ENCODE assay signal across 29 cellular contexts in genomic region chr3:143263844-143264243, GRCh38.
DNase-seq lines count a peak whose midpoint lies in the region; ATAC-seq, FAIRE-seq and TF ChIP-seq lines count a peak whose summit lies in the region.
"Had no signal": no experiment of that assay in that cellular context is flagged by ENCODE, and none has a peak within 500 bp of the region (broad histone marks: within the 10 kb centered on the region; RNA-seq: fewer than 3 reads in every experiment).

No MANE protein-coding gene starts in this region.

- FAIRE-seq in bronchial epithelial cell (lab: Jason Lieb, UNC): no peak
- FAIRE-seq: HTR-8/SVneo, K562 had no signal

- TF ChIP-seq CTCF in GM12865 (IDR thresholded peaks at IDR 0.05; ENCODE audit: insufficient read depth, low read depth, low read length, missing control alignments): no peak
- TF ChIP-seq CTCF in bronchial epithelial cell (IDR thresholded peaks at IDR 0.05; ENCODE audit: insufficient read depth, low read length, severe bottlenecking): no peak
- no peak for TF ChIP-seq CTCF in psoas muscle (IDR thresholded peaks at IDR 0.05)
- TF ChIP-seq CTCF in BE2C (IDR thresholded peaks at IDR 0.05; ENCODE audit: low read depth, low read length): no peak

- H3K4me1 ChIP-seq in psoas muscle (no peaks in the 10 kb centered on the region), BE2C (no peaks in the 10 kb centered on the region)
- H3K4me1 ChIP-seq: heart right ventricle, lower lobe of right lung, testis had no signal

- DNase-seq in GM12865 (ENCODE audit: low read depth): peak; percentile 19
- peak; percentile 47 for DNase-seq in bronchial epithelial cell (ENCODE audit: low read depth)
- no peak for DNase-seq in psoas muscle
- no peak for DNase-seq in DMS53 (lab: John Stamatoyannopoulos, UW)
- DNase-seq in BE2C: no peak
- DNase-seq: activated CD4-positive, alpha-beta T cell treated with anti-CD3 and anti-CD28 coated beads, Interleukin-2, amount 50 U/mL, for 48 hours; activated CD8-positive, alpha-beta memory T cell treated with anti-CD3 and anti-CD28 coated beads, Interleukin-2, amount 50 U/mL, for 4 hours; aorta; caudate nucleus; CD4-positive, alpha-beta T cell; cortex of kidney; effector memory CD8-positive, alpha-beta T cell; foreskin fibroblast; GM23248; heart right ventricle; HFFc6; lower lobe of right lung; NCI-H146; NCI-H526; SHP77 treated with DMSO at 0.1 percent for 48 hours; stimulated activated naive CD8-positive, alpha-beta T cell treated with anti-CD3 and anti-CD28 coated beads, Interleukin-15, Interleukin-2, amounts not matched to agents 100 U/mL and 50 U/mL, for 24 hours; testis had no signal

- H3K4me3 ChIP-seq in GM12865 (ENCODE audit: low read depth, low read length) (no peak overlapping the region), bronchial epithelial cell (ENCODE audit: low read depth, low read length) (no peak overlapping the region), psoas muscle (no peak overlapping the region), BE2C (ENCODE audit: low read depth, low read length) (no peak overlapping the region)
- H3K4me3 ChIP-seq: GM23248, heart right ventricle, K562, lower lobe of right lung, testis had no signal

- H3K27ac ChIP-seq in psoas muscle: no peak overlapping the region
- H3K27ac ChIP-seq: GM23248, heart right ventricle, lower lobe of right lung, testis had no signal

- 63 to 64% (median 63%) methylated on average over 3 of the region's 3 CpGs for WGBS in psoas muscle, 3 donors

- no peaks in the 10 kb centered on the region for H3K27me3 ChIP-seq in bronchial epithelial cell (ENCODE audit: control insufficient read depth, insufficient read depth, low read length)
- H3K27me3 ChIP-seq in psoas muscle (ENCODE audit: insufficient read depth in 3 of 3, low read length in 2 of 3): no peaks in the 10 kb centered on the region
- H3K27me3 ChIP-seq in BE2C: no peaks in the 10 kb centered on the region
- H3K27me3 ChIP-seq: heart right ventricle, testis had no signal

- ATAC-seq in GM18868 (IDR thresholded peaks at IDR 0.05; ENCODE audit: unreplicated experiment): peak; percentile 52
- ATAC-seq in HG03378 (IDR thresholded peaks at IDR 0.05; ENCODE audit: unreplicated experiment): peak; percentile 74
- no peak for ATAC-seq in psoas muscle
- ATAC-seq: activated naive CD4-positive, alpha-beta T cell treated with anti-CD3 and anti-CD28 coated beads, Interleukin-2, amount 50 U/mL, for 72 hours; effector memory CD8-positive, alpha-beta T cell; heart right ventricle; K562; lower lobe of right lung; Panc1; stimulated activated naive CD8-positive, alpha-beta T cell treated with anti-CD3 and anti-CD28 coated beads, Interleukin-15, Interleukin-2, amounts not matched to agents 100 U/mL and 50 U/mL, for 24 hours; WTC11 had no signal

- no peaks in the 10 kb centered on the region for H3K36me3 ChIP-seq in bronchial epithelial cell (ENCODE audit: control insufficient read depth, insufficient read depth, low read length)
- no peaks in the 10 kb centered on the region for H3K36me3 ChIP-seq in psoas muscle (ENCODE audit: insufficient read depth in 1 of 2, low read depth in 1 of 2)
- no peaks in the 10 kb centered on the region for H3K36me3 ChIP-seq in BE2C
- H3K36me3 ChIP-seq: lower lobe of right lung had no signal

- H3K9me3 ChIP-seq in psoas muscle (no peaks in the 10 kb centered on the region), BE2C (no peaks in the 10 kb centered on the region)
- H3K9me3 ChIP-seq: heart right ventricle, lower lobe of right lung, testis had no signal

- intact Hi-C loops in psoas muscle (cut with DNase I): no loop called here

Comparison
In these comparisons a context has a peak if more than half of its experiments do, and no peak if none do; other contexts are left out.
1. DNase-seq: peak in GM12865 (single experiment) and bronchial epithelial cell (single experiment); none in psoas muscle (0 of 2), DMS53 (single experiment) and BE2C (single experiment).
2. ATAC-seq: peak in GM18868 (single experiment) and HG03378 (single experiment); none in psoas muscle (0 of 4).